Comparison of ENCODE assay signal across 13 cellular contexts in genomic region chr18:6741290-6741689, GRCh38. TPM values are rescaled to one million over a fixed set of nuclear protein-coding genes. Genes with fewer than 3 reads are reported as not detected.
DNase-seq lines count a peak whose midpoint lies in the region; ATAC-seq, FAIRE-seq and TF ChIP-seq lines count a peak whose summit lies in the region.
"Had no signal": no experiment of that assay in that cellular context is flagged by ENCODE, and none has a peak within 500 bp of the region (broad histone marks: within the 10 kb centered on the region; RNA-seq: fewer than 3 reads in every experiment).

No MANE protein-coding gene starts in this region.

- TF ChIP-seq EP300 in H1 (IDR thresholded peaks at IDR 0.05; ENCODE audit: borderline replicate concordance in 1 of 2, low read depth in 2 of 2, low read length in 2 of 2): no peak

- H4K91ac ChIP-seq in H1 (replicated peaks; ENCODE audit: insufficient read length, low read length) (no peak overlapping the region), mesenchymal stem cell (ENCODE audit: low read length) (no peak overlapping the region)

- no peaks in the 10 kb centered on the region for H4K20me1 ChIP-seq in H1 (replicated peaks in 1 of 2; ENCODE audit: control insufficient read depth in 1 of 2, insufficient read depth in 2 of 2, low read length in 2 of 2)

- no peak for TF ChIP-seq RAD21 in H1 (IDR thresholded peaks at IDR 0.05 in 1 of 2, conservative IDR thresholded peaks at IDR 0.05 in 1 of 2; ENCODE audit: low read depth in 2 of 2, low read length in 2 of 2)

- H3K27me3 Mint-ChIP-seq in activated CD4-positive, alpha-beta memory T cell treated with anti-CD3 and anti-CD28 coated beads, Interleukin-2, amount 10 ng/mL, durations not matched to agents 7 days and 5 days: no peaks in the 10 kb centered on the region

- H2BK15ac ChIP-seq in H1 (ENCODE audit: low read length) (no peak overlapping the region), mesenchymal stem cell (ENCODE audit: low read depth, poor library complexity, severe bottlenecking) (no peak overlapping the region)

- H3K14ac ChIP-seq in H1 (ENCODE audit: insufficient read length): no peak overlapping the region
- H3K14ac ChIP-seq in mesenchymal stem cell (ENCODE audit: low read length in 2 of 2): no peak overlapping the region

- H2AK5ac ChIP-seq in H1 (ENCODE audit: low read depth, low read length) (no peak overlapping the region), mesenchymal stem cell (ENCODE audit: low read length, severe bottlenecking) (no peak overlapping the region)

- CTCF ChIA-PET in H1 (lab: Charles Lee; ENCODE audit: partially characterized antibody): interaction anchor here (0.8 to 4.1 kb wide), 5 partner anchors 8 to 145 kb away, joined by 3 to 23 read pairs (median 5); partner anchors contain the start of gene ARHGAP28
- CTCF ChIA-PET in activated CD4-positive, alpha-beta memory T cell treated with anti-CD3 and anti-CD28 coated beads, Interleukin-2, amount 10 ng/mL, durations not matched to agents 7 days and 5 days (lab: Charles Lee): no interaction called here

- H3K4ac ChIP-seq in H1 (replicated peaks; ENCODE audit: insufficient read length, low read depth, low read length) (no peak overlapping the region), mesenchymal stem cell (ENCODE audit: low read depth in 1 of 2, low read length in 2 of 2) (no peak overlapping the region)

- no peak overlapping the region for H4K8ac ChIP-seq in H1 (ENCODE audit: extremely low read depth, insufficient read depth, low read length)
- no peak overlapping the region for H4K8ac ChIP-seq in mesenchymal stem cell (ENCODE audit: low read length)

- no peak overlapping the region for H3K18ac ChIP-seq in H1 (ENCODE audit: extremely low read depth, low read length)
- no peak overlapping the region for H3K18ac ChIP-seq in mesenchymal stem cell (ENCODE audit: low read depth in 1 of 2, low read length in 2 of 2)

- H3K4me3 ChIP-seq in H1 (ENCODE audit: extremely low read depth in 1 of 4, insufficient read depth in 2 of 4, low read depth in 3 of 4, low read length in 4 of 4): no peak overlapping the region
- no peak overlapping the region for H3K4me3 ChIP-seq in mesenchymal stem cell (ENCODE audit: insufficient read depth in 1 of 2, low read depth in 1 of 2, low read length in 2 of 2)
- H3K4me3 ChIP-seq in vagina: no peak overlapping the region

- POLR2A ChIA-PET in H1 (lab: Charles Lee; ENCODE audit: partially characterized antibody): interaction anchor here (2.1 kb wide), 1 partner anchor 11 kb away, joined by 10 read pairs; no protein-coding TSS in a partner anchor
- POLR2A ChIA-PET in activated CD4-positive, alpha-beta memory T cell treated with anti-CD3 and anti-CD28 coated beads, Interleukin-2, amount 10 ng/mL, durations not matched to agents 7 days and 5 days (lab: Charles Lee): no interaction called here

- intact Hi-C loops in vagina (cut with DNase I): loop anchor here (5.0 kb wide), 1 partner anchor 141 kb away; no protein-coding TSS in a partner anchor

- H3K9me3 Mint-ChIP-seq in activated CD4-positive, alpha-beta memory T cell treated with anti-CD3 and anti-CD28 coated beads, Interleukin-2, amount 10 ng/mL, durations not matched to agents 7 days and 5 days: peaks cover 4% of the 10 kb centered on the region

- no peaks in the 10 kb centered on the region for H3K23me2 ChIP-seq in H1 (ENCODE audit: low read depth, low read length)

- no peaks in the 10 kb centered on the region for H3K36me3 Mint-ChIP-seq in activated CD4-positive, alpha-beta memory T cell treated with anti-CD3 and anti-CD28 coated beads, Interleukin-2, amount 10 ng/mL, durations not matched to agents 7 days and 5 days (ENCODE audit: low read depth)

- H3K79me2 ChIP-seq in H1 (ENCODE audit: control insufficient read depth in 1 of 2, insufficient read depth in 2 of 2, low read length in 2 of 2): no peaks in the 10 kb centered on the region

- no peak overlapping the region for H2BK5ac ChIP-seq in H1 (ENCODE audit: low read depth, low read length)
- H2BK5ac ChIP-seq in mesenchymal stem cell (ENCODE audit: low read depth, low read length, poor library complexity, severe bottlenecking): no peak overlapping the region

- H3K36me3 ChIP-seq in H1 (ENCODE audit: control insufficient read depth in 2 of 4, insufficient read depth in 4 of 4, low read length in 3 of 4): no peaks in the 10 kb centered on the region
- no peaks in the 10 kb centered on the region for H3K36me3 ChIP-seq in mesenchymal stem cell (ENCODE audit: control insufficient read depth in 1 of 2, insufficient read depth in 2 of 2, low read depth in 1 of 2, low read length in 2 of 2)
- no peaks in the 10 kb centered on the region for H3K36me3 ChIP-seq in vagina

- no peak overlapping the region for H3K9ac ChIP-seq in H1 (replicated peaks in 1 of 4; ENCODE audit: extremely low read depth in 1 of 4, low read depth in 3 of 4, low read length in 3 of 4)
- peak overlapping the region; percentile 86 for H3K9ac ChIP-seq in mesenchymal stem cell (ENCODE audit: low read length)

- H3K4me2 ChIP-seq in H1 (ENCODE audit: insufficient read depth in 1 of 2, low read depth in 2 of 2, low read length in 2 of 2): no peak overlapping the region
- no peak overlapping the region for H3K4me2 ChIP-seq in mesenchymal stem cell (ENCODE audit: low read length, poor library complexity, severe bottlenecking)

- 77% methylated on average over 3 of the region's 3 CpGs; no CpG with 5 or more reads in 1 of the 2 experiments for WGBS in H1 (ENCODE audit: extremely low coverage in 1 of 2, insufficient coverage in 1 of 2, insufficient read length in 1 of 2, insufficient replicate concordance in 2 of 2, low coverage in 1 of 2, low lambda C conversion rate in 2 of 2, missing lambda C conversion rate in 1 of 2), 2 experiments
- 0% methylated on average over 1 of the region's 3 CpGs for WGBS in mesenchymal stem cell

- H2AFZ ChIP-seq in H1 (ENCODE audit: low read length): no peak overlapping the region
- no peak overlapping the region for H2AFZ ChIP-seq in mesenchymal stem cell (ENCODE audit: low read depth, low read length)

- no peak overlapping the region for H2BK12ac ChIP-seq in H1 (ENCODE audit: low read depth, low read length)
- no peak overlapping the region for H2BK12ac ChIP-seq in mesenchymal stem cell (ENCODE audit: low read length in 2 of 2)

- H2BK120ac ChIP-seq in H1 (replicated peaks; ENCODE audit: low read depth, low read length) (no peak overlapping the region), mesenchymal stem cell (ENCODE audit: low read depth, low read length) (no peak overlapping the region)

- H3K4me1 ChIP-seq in H1 (replicated peaks in 1 of 4; ENCODE audit: control insufficient read depth in 3 of 4, insufficient read depth in 4 of 4, low read length in 3 of 4) (peaks cover 0 to 9% (median 3%) of the 10 kb centered on the region in 4 experiments; a peak in 3 of 7 replicates), mesenchymal stem cell (ENCODE audit: control insufficient read depth, insufficient read depth, low read depth, low read length) (peaks cover 11% of the 10 kb centered on the region), vagina (peaks cover 29% of the 10 kb centered on the region)

- TF ChIP-seq CTCF in H1 (IDR thresholded peaks at IDR 0.05; ENCODE audit: control extremely low read depth in 1 of 3, insufficient read depth in 1 of 3, low read depth in 1 of 3, low read length in 3 of 3): no peak
- no peak for TF ChIP-seq CTCF in vagina (IDR thresholded peaks at IDR 0.05)

- TF ChIP-seq POLR2A in H1 (IDR thresholded peaks at IDR 0.05; ENCODE audit: control extremely low read depth in 1 of 2, low read depth in 2 of 2, low read length in 2 of 2) (no peak), vagina (IDR thresholded peaks at IDR 0.05) (no peak)

- H3K4me3 Mint-ChIP-seq in activated CD4-positive, alpha-beta memory T cell treated with anti-CD3 and anti-CD28 coated beads, Interleukin-2, amount 10 ng/mL, durations not matched to agents 7 days and 5 days: no peak overlapping the region

- H3K9me3 ChIP-seq in H1 (ENCODE audit: insufficient read depth in 2 of 2, low read depth in 1 of 2, low read length in 1 of 2): no peaks in the 10 kb centered on the region
- no peaks in the 10 kb centered on the region for H3K9me3 ChIP-seq in mesenchymal stem cell (ENCODE audit: control insufficient read depth, low read length)
- H3K9me3 ChIP-seq in vagina: no peaks in the 10 kb centered on the region

- peak; percentile 36 for FAIRE-seq in H1 (lab: Jason Lieb, UNC)

- DNase-seq in DMS 273 (lab: John Stamatoyannopoulos, UW; ENCODE audit: unreplicated experiment): peak; percentile 20
- no peak for DNase-seq in DMS 273 treated with DMSO at 0.1 percent for 48 hours (lab: John Stamatoyannopoulos, UW)
- no peak for DNase-seq in H1 (ENCODE audit: low read depth in 1 of 2, low spot score in 2 of 2)
- DNase-seq in mesenchymal stem cell: peak; percentile 97
- DNase-seq in vagina (ENCODE audit: extremely low spot score in 2 of 2): no peak
- no peak for DNase-seq in activated CD4-positive, alpha-beta memory T cell treated with anti-CD3 and anti-CD28 coated beads, Interleukin-2, amount 10 ng/mL, durations not matched to agents 7 days and 5 days
- DNase-seq: head of caudate nucleus; NCI-H446 treated with DMSO at 0.1 percent for 48 hours; stimulated activated CD4-positive, alpha-beta T cell treated with anti-CD3 and anti-CD28 coated beads, Interleukin-2, amount 100 ng/mL, for 48 hours had no signal

- H3K23ac ChIP-seq in H1 (ENCODE audit: insufficient read length) (no peak overlapping the region), mesenchymal stem cell (ENCODE audit: low read length in 2 of 2) (no peak overlapping the region)

- no peaks in the 10 kb centered on the region for H3K27me3 ChIP-seq in H1 (replicated peaks in 1 of 4; ENCODE audit: control insufficient read depth in 3 of 4, extremely low read depth in 1 of 4, insufficient read depth in 3 of 4, low read length in 3 of 4)
- H3K27me3 ChIP-seq in mesenchymal stem cell (ENCODE audit: control insufficient read depth in 1 of 2, insufficient read depth in 1 of 2, low read length in 2 of 2): no peaks in the 10 kb centered on the region
- H3K27me3 ChIP-seq in vagina: no peaks in the 10 kb centered on the region

- H3K4me1 Mint-ChIP-seq in activated CD4-positive, alpha-beta memory T cell treated with anti-CD3 and anti-CD28 coated beads, Interleukin-2, amount 10 ng/mL, durations not matched to agents 7 days and 5 days: no peaks in the 10 kb centered on the region

- ATAC-seq in GM19023 (IDR thresholded peaks at IDR 0.05; ENCODE audit: unreplicated experiment) (no peak), HG02973 (IDR thresholded peaks at IDR 0.05; ENCODE audit: unreplicated experiment) (no peak)

- H3K27ac ChIP-seq in H1 (ENCODE audit: low read depth, low read length) (no peak overlapping the region), mesenchymal stem cell (ENCODE audit: low read length, poor library complexity, severe bottlenecking) (peak overlapping the region; percentile 79), vagina (peak overlapping the region; percentile 64)
- H3K27ac ChIP-seq: 22Rv1 had no signal

- H3K56ac ChIP-seq in H1 (replicated peaks; ENCODE audit: insufficient read length, low read depth, low read length): no peak overlapping the region

- H3K79me1 ChIP-seq in H1 (ENCODE audit: low read depth, low read length): no peaks in the 10 kb centered on the region
- H3K79me1 ChIP-seq in mesenchymal stem cell (replicated peaks; ENCODE audit: low read length, poor library complexity, severe bottlenecking): peaks cover 4% of the 10 kb centered on the region

- H4K5ac ChIP-seq in H1 (ENCODE audit: insufficient read length, low read depth, low read length): peak overlapping the region; percentile 13

- H2BK20ac ChIP-seq in H1 (ENCODE audit: low read length): no peak overlapping the region

- H3K27ac Mint-ChIP-seq in activated CD4-positive, alpha-beta memory T cell treated with anti-CD3 and anti-CD28 coated beads, Interleukin-2, amount 10 ng/mL, durations not matched to agents 7 days and 5 days: no peak overlapping the region

RNA-seq across cellular contexts. Expression of gene ARHGAP28, which starts 11.8 kb away (rescaled TPM):
- total RNA-seq in H1 (2021; fragmentation: NEBNext Ultra II Directional; extraction: Animal tissue kit (Norgen Biotek cat#: 25700)): 14.4 and 15.4 TPM in 2 replicates
- 2.0 and 2.9 TPM in 2 replicates for polyA plus RNA-seq in H1 (2011; rRNA removed)
- 3.4 TPM for polyA plus RNA-seq in H1 (2011; cell fraction: cytosol; rRNA removed)
- polyA plus RNA-seq in H1 (2011; cell fraction: nucleus; rRNA removed): 3.2 TPM
- polyA plus RNA-seq in H1 (2012, experiment 1 of 2): 4.0 to 6.4 TPM (median 5.9 TPM) in 4 replicates
- 0.43 TPM for polyA plus RNA-seq in H1 (2012, experiment 2 of 2)
- polyA plus RNA-seq in H1 (2013, experiment 1 of 2): 8.3 TPM
- polyA plus RNA-seq in H1 (2013, experiment 2 of 2): 8.3 TPM
- polyA minus RNA-seq in H1 (2011; rRNA and poly(A)+ RNA removed): 8.6 and 21.0 TPM in 2 replicates
- polyA minus RNA-seq in H1 (2011; cell fraction: cytosol; rRNA and poly(A)+ RNA removed): 9.2 TPM
- 16.6 TPM for polyA minus RNA-seq in H1 (2011; cell fraction: nucleus; rRNA and poly(A)+ RNA removed)
- 8.3 TPM for polyA plus RNA-seq in mesenchymal stem cell (2013, experiment 1 of 2)
- 8.3 TPM for polyA plus RNA-seq in mesenchymal stem cell (2013, experiment 2 of 2)
- 7.6 TPM for total RNA-seq in vagina
- not detected for total RNA-seq in activated CD4-positive, alpha-beta memory T cell treated with anti-CD3 and anti-CD28 coated beads, Interleukin-2, amount 10 ng/mL, durations not matched to agents 7 days and 5 days
- total RNA-seq: activated CD8-positive, alpha-beta memory T cell treated with anti-CD3 and anti-CD28 coated beads for 36 hours had no signal

Comparison
In these comparisons a context has a peak if more than half of its experiments do, and no peak if none do; other contexts are left out.
1. DNase-seq: peak in DMS 273 (single experiment) and mesenchymal stem cell (single experiment); none in DMS 273 treated with DMSO at 0.1 percent for 48 hours (single experiment), H1 (0 of 2), vagina (0 of 2) and activated CD4-positive, alpha-beta memory T cell treated with anti-CD3 and anti-CD28 coated beads, Interleukin-2, amount 10 ng/mL, durations not matched to agents 7 days and 5 days (single experiment).